1 cellular context compared by ENCODE assay signal in the genomic region with DNA sequence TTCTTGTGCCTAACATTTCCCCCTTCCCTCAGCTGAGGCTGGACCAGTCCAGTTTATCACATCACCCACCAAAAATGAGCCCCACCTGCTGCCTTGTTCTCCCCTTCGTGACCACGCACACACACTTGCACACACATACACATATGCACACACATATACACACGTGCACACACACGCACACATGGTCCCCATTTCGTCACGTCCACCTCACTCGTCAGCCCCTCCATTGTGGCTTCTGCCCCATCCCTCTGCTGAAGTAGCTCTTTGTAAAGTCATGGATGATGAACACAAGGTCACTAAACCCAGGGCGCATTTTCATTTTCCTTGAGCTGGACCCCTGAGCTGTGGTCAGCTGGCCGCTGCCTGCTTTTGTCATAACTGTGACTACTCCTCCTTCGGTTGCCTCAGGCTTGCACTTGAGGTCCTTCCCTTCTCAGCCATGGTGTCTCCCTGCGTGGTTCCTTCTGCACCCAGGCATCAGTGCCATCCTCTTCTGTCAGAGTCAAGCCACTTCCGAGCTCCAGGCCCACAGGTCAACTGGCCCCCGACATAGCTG.
TF ChIP-seq lines count a peak whose summit lies in the region.

No MANE protein-coding gene starts in this region.

TF ChIP-seq in GM12878, 131 proteins besides CTCF, POLR2A, EP300 and RAD21 (continued from another document):
- TF ChIP-seq, protein P1, sequence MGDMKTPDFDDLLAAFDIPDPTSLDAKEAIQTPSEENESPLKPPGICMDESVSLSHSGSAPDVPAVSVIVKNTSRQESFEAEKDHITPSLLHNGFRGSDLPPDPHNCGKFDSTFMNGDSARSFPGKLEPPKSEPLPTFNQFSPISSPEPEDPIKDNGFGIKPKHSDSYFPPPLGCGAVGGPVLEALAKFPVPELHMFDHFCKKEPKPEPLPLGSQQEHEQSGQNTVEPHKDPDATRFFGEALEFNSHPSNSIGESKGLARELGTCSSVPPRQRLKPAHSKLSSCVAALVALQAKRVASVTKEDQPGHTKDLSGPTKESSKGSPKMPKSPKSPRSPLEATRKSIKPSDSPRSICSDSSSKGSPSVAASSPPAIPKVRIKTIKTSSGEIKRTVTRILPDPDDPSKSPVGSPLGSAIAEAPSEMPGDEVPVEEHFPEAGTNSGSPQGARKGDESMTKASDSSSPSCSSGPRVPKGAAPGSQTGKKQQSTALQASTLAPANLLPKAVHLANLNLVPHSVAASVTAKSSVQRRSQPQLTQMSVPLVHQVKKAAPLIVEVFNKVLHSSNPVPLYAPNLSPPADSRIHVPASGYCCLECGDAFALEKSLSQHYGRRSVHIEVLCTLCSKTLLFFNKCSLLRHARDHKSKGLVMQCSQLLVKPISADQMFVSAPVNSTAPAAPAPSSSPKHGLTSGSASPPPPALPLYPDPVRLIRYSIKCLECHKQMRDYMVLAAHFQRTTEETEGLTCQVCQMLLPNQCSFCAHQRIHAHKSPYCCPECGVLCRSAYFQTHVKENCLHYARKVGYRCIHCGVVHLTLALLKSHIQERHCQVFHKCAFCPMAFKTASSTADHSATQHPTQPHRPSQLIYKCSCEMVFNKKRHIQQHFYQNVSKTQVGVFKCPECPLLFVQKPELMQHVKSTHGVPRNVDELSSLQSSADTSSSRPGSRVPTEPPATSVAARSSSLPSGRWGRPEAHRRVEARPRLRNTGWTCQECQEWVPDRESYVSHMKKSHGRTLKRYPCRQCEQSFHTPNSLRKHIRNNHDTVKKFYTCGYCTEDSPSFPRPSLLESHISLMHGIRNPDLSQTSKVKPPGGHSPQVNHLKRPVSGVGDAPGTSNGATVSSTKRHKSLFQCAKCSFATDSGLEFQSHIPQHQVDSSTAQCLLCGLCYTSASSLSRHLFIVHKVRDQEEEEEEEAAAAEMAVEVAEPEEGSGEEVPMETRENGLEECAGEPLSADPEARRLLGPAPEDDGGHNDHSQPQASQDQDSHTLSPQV (IDR thresholded peaks at IDR 0.05), result no peak
- no peak for TF ChIP-seq RBBP5 (conservative IDR thresholded peaks at IDR 0.05)
- peak; percentile 34; the same call in 1 of the 2 replicates for TF ChIP-seq TCF3 (IDR thresholded peaks at IDR 0.05; ENCODE audit: borderline replicate concordance, insufficient read depth, low read depth, low read length)
- TF ChIP-seq BACH1 (IDR thresholded peaks at IDR 0.05; ENCODE audit: borderline replicate concordance), result no peak
- no peak for TF ChIP-seq STAT1 (conservative IDR thresholded peaks at IDR 0.05)
- no peak for TF ChIP-seq GABPA (IDR thresholded peaks at IDR 0.05; ENCODE audit: low read depth)
- no peak for TF ChIP-seq ZNF384 (IDR thresholded peaks at IDR 0.05; ENCODE audit: borderline replicate concordance, low read depth, low read length)
- no peak for TF ChIP-seq KDM1A (IDR thresholded peaks at IDR 0.05; ENCODE audit: borderline replicate concordance)
- no peak for TF ChIP-seq JUNB (IDR thresholded peaks at IDR 0.05)
- TF ChIP-seq, protein P2, sequence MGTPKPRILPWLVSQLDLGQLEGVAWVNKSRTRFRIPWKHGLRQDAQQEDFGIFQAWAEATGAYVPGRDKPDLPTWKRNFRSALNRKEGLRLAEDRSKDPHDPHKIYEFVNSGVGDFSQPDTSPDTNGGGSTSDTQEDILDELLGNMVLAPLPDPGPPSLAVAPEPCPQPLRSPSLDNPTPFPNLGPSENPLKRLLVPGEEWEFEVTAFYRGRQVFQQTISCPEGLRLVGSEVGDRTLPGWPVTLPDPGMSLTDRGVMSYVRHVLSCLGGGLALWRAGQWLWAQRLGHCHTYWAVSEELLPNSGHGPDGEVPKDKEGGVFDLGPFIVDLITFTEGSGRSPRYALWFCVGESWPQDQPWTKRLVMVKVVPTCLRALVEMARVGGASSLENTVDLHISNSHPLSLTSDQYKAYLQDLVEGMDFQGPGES (IDR thresholded peaks at IDR 0.05), result no peak
- peak; percentile 92; the same call in 1 of the 2 replicates for TF ChIP-seq IKZF1 (conservative IDR thresholded peaks at IDR 0.05)
